In the genomic region with DNA sequence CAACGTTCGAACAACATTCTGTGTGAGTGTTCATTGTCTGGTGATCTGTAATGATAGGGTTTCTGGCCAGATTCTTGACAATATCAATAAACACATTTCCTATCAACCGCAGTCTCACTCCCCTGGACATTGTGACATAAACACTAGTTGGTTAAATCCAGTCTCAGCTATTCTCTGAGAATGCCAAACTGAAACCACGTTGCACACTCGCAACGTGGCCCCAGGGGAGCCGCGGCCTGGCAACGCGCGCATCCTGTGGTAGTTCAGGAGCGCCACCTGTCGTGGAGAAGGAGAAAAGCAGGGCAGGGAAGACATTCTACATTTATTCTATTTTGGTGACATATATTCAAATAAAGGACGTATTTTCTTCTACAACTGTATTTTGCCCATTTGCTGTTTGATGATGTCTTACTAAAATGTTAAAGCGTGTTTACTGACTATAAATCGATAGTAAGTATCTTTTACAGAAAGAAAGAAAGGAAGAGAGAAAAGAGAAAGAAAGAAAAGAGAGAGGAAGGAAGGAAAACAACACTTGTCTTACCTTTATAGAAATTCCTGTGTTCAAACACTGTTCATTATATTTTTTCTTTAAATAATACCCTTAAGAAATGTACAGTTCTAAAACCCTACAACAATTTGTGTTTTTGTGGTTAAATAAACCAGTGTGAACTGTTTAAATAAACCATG, we compare ENCODE assay signal across 1 cellular context.
A peak's percentile ranks its signal among the peaks of the same experiment; 100 is the strongest.
TF ChIP-seq lines count a peak whose summit lies in the region.

No MANE protein-coding gene starts in this region.

TF ChIP-seq in K562, 482 proteins besides CTCF, POLR2A, EP300 and RAD21 (continued from another document):
- TF ChIP-seq ZFP36 (IDR thresholded peaks at IDR 0.05; ENCODE audit: low read depth, low read length, partially characterized antibody): no peak
- peak; percentile 31; the same call in 1 of the 2 replicates for TF ChIP-seq STAG1 (CRISPR knock-in tag; IDR thresholded peaks at IDR 0.05; ENCODE audit: borderline replicate concordance)
- TF ChIP-seq SMC3 (conservative IDR thresholded peaks at IDR 0.05; ENCODE audit: insufficient read depth, low read depth, low read length): peak; percentile 39; the same call in 1 of the 2 replicates
TF ChIP-seq in K562: peak in this region for 3.
